ENCODE assay signal across 25 cellular contexts in genomic region chr3:195838714-195839113, GRCh38. TPM values are rescaled to one million over a fixed set of nuclear protein-coding genes. Genes with fewer than 3 reads are reported as not detected.
A peak's percentile ranks its signal among the peaks of the same experiment; 100 is the strongest.
DNase-seq lines count a peak whose midpoint lies in the region; ATAC-seq, FAIRE-seq and TF ChIP-seq lines count a peak whose summit lies in the region.
"Had no signal": no experiment of that assay in that cellular context is flagged by ENCODE, and none has a peak within 500 bp of the region (broad histone marks: within the 10 kb centered on the region; RNA-seq: fewer than 3 reads in every experiment).

No MANE protein-coding gene starts in this region.

- no peaks in the 10 kb centered on the region for H3K36me3 Mint-ChIP-seq in activated B cell treated with CpG ODN at 0.5 μM for 24 hours (ENCODE audit: low read depth)
- no peaks in the 10 kb centered on the region for H3K36me3 Mint-ChIP-seq in CD14-positive monocyte
- H3K36me3 Mint-ChIP-seq: CD4-positive, CD25-positive, alpha-beta regulatory T cell; immature natural killer cell had no signal

- H3K27ac Mint-ChIP-seq in activated B cell treated with CpG ODN at 0.5 μM for 24 hours (no peak overlapping the region), CD14-positive monocyte (no peak overlapping the region)
- H3K27ac Mint-ChIP-seq: activated CD4-positive, alpha-beta T cell treated with anti-CD3 and anti-CD28 coated beads for 36 hours had no signal

- TF ChIP-seq CTCF in activated B cell treated with CpG ODN at 0.5 μM for 24 hours (IDR thresholded peaks at IDR 0.05) (no peak), CD14-positive monocyte (IDR thresholded peaks at IDR 0.05) (no peak)

- H3K4me1 Mint-ChIP-seq in activated B cell treated with CpG ODN at 0.5 μM for 24 hours (peaks cover 7% of the 10 kb centered on the region), CD14-positive monocyte (no peaks in the 10 kb centered on the region)
- H3K4me1 Mint-ChIP-seq: activated CD4-positive, alpha-beta T cell treated with anti-CD3 and anti-CD28 coated beads for 36 hours; CD4-positive, CD25-positive, alpha-beta regulatory T cell; immature natural killer cell had no signal

- H3K9me3 Mint-ChIP-seq in activated B cell treated with CpG ODN at 0.5 μM for 24 hours: no peaks in the 10 kb centered on the region
- H3K9me3 Mint-ChIP-seq in CD14-positive monocyte: peaks cover 0 to 3% (median 0%) of the 10 kb centered on the region in 7 donors

- DNase-seq in GM12892 (ENCODE audit: insufficient read length): no peak
- no peak for DNase-seq in activated B cell treated with CpG ODN at 0.5 μM for 24 hours
- DNase-seq in CD14-positive monocyte (ENCODE audit: low spot score): no peak
- no peak for DNase-seq in erythroblast (lab: John Stamatoyannopoulos, UW)
- no peak for DNase-seq in ureter (ENCODE audit: low spot score)
- DNase-seq: ACHN; activated CD4-positive, alpha-beta T cell treated with anti-CD3 and anti-CD28 coated beads for 36 hours; activated gamma-delta T cell; CD4-positive, CD25-positive, alpha-beta regulatory T cell; central memory CD4-positive, alpha-beta T cell; DMS79; effector CD4-positive, alpha-beta T cell; esophagus squamous epithelium; head of caudate nucleus; immature natural killer cell; IMR-90; NCI-H2029 treated with DMSO at 0.1 percent for 48 hours; sigmoid colon; stimulated activated CD4-positive, alpha-beta T cell treated with anti-CD3 and anti-CD28 coated beads, Interleukin-2, amount 100 ng/mL, for 24 hours had no signal

- CTCF ChIA-PET in activated B cell treated with CpG ODN at 0.5 μM for 24 hours (lab: Charles Lee): no interaction called here

- H3K27me3 Mint-ChIP-seq in activated B cell treated with CpG ODN at 0.5 μM for 24 hours (peaks cover 8% of the 10 kb centered on the region), CD14-positive monocyte (ENCODE audit: low read depth in 3 of 3) (peaks cover 0 to 8% (median 6%) of the 10 kb centered on the region in 3 donors)
- H3K27me3 Mint-ChIP-seq: activated CD4-positive, alpha-beta T cell treated with anti-CD3 and anti-CD28 coated beads for 36 hours had no signal

- H3K4me3 Mint-ChIP-seq in activated B cell treated with CpG ODN at 0.5 μM for 24 hours: no peak overlapping the region
- H3K4me3 Mint-ChIP-seq in CD14-positive monocyte: no peak overlapping the region
- H3K4me3 Mint-ChIP-seq: activated CD4-positive, alpha-beta T cell treated with anti-CD3 and anti-CD28 coated beads for 36 hours; CD4-positive, CD25-positive, alpha-beta regulatory T cell; immature natural killer cell had no signal

- ATAC-seq in GM21576 (IDR thresholded peaks at IDR 0.05; ENCODE audit: unreplicated experiment) (peak; percentile 73), HG03095 (IDR thresholded peaks at IDR 0.05; ENCODE audit: unreplicated experiment) (peak; percentile 80), activated B cell treated with CpG ODN at 0.5 μM for 24 hours (ENCODE audit: low read depth) (peak; percentile 34), GM19455 (IDR thresholded peaks at IDR 0.05; ENCODE audit: unreplicated experiment) (no peak)
- ATAC-seq: activated CD4-positive, alpha-beta T cell treated with anti-CD3 and anti-CD28 coated beads for 36 hours had no signal

- POLR2A ChIA-PET in activated B cell treated with CpG ODN at 0.5 μM for 24 hours (lab: Charles Lee): no interaction called here

- no peak for TF ChIP-seq POLR2A in GM12892 (IDR thresholded peaks at IDR 0.05; ENCODE audit: low read depth, low read length)
- TF ChIP-seq POLR2A in erythroblast (IDR thresholded peaks at IDR 0.05; ENCODE audit: low read length): no peak

- peak; percentile 51 for FAIRE-seq in GM12892 (lab: Jason Lieb, UNC)

- intact Hi-C loops in activated B cell treated with CpG ODN at 0.5 μM for 24 hours (cut with micrococcal nuclease): no loop called here
- intact Hi-C loops in CD14-positive monocyte (cut with micrococcal nuclease): no loop called here

RNA-seq across cellular contexts. Expression of gene MUC4, which starts 27.0 kb away (rescaled TPM):
- 2.5 TPM for polyA plus RNA-seq in GM12892 (2012; ENCODE audit: missing spikeins)
- total RNA-seq in activated B cell treated with CpG ODN at 0.5 μM for 24 hours: 0.09 TPM in 1 of 2 replicates, not detected in the other
- polyA plus RNA-seq in CD14-positive monocyte: not detected
- 0.08 TPM for total RNA-seq in ureter
- total RNA-seq: CD4-positive, CD25-positive, alpha-beta regulatory T cell; H4; IMR-90; lower leg skin; osteocyte had no signal
- polyA plus RNA-seq: CD4-positive, CD25-positive, alpha-beta regulatory T cell; IMR-90 had no signal
